Comparison of ENCODE assay signal across 28 cellular contexts in genomic region chr5:3034881-3035280, GRCh38.
"Had no signal": no experiment of that assay in that cellular context is flagged by ENCODE, and none has a peak within 500 bp of the region (broad histone marks: within the 10 kb centered on the region; RNA-seq: fewer than 3 reads in every experiment).

No MANE protein-coding gene starts in this region.

- H3K9me3 Mint-ChIP-seq: type B pancreatic cell had no signal

- H3K36me3 ChIP-seq: stomach, suprapubic skin, thoracic aorta, thyroid gland, tibial artery, tibial nerve, transverse colon, upper lobe of left lung, upper lobe of right lung, uterus had no signal

- H3K36me3 Mint-ChIP-seq: stimulated activated effector memory CD8-positive, alpha-beta T cell treated with anti-CD3 and anti-CD28 coated beads, Interleukin-12 subunit alpha, Interleukin-12 subunit beta, amount 100 ng/mL, for 72 hours; stimulated activated memory B cell treated with anti-CD40 and anti-IgM and Interleukin-4, amounts not matched to agents 10 μg/mL and 1 μg/mL and 100 μg/mL, for 72 hours; stimulated activated naive B cell treated with anti-CD40 and anti-IgM and Interleukin-4, amounts not matched to agents 10 μg/mL and 1 μg/mL and 100 μg/mL, for 72 hours; type B pancreatic cell had no signal

- H3K27me3 Mint-ChIP-seq: stimulated activated memory B cell treated with anti-CD40 and anti-IgM and Interleukin-4, amounts not matched to agents 10 μg/mL and 1 μg/mL and 100 μg/mL, for 72 hours; stimulated activated naive B cell treated with anti-CD40 and anti-IgM and Interleukin-4, amounts not matched to agents 10 μg/mL and 1 μg/mL and 100 μg/mL, for 72 hours; stimulated activated naive CD8-positive, alpha-beta T cell treated with anti-CD3 and anti-CD28 coated beads, Interleukin-15, amount 100 ng/mL, for 72 hours; stimulated activated naive CD8-positive, alpha-beta T cell treated with anti-CD3 and anti-CD28 coated beads, Interleukin-15, Interleukin-2, amounts not matched to agents 100 ng/mL and 50 ng/mL, for 24 hours; type B pancreatic cell had no signal

- H3K4me1 Mint-ChIP-seq: stimulated activated effector memory CD8-positive, alpha-beta T cell treated with anti-CD3 and anti-CD28 coated beads, Interleukin-12 subunit alpha, Interleukin-12 subunit beta, amount 100 ng/mL, for 72 hours; stimulated activated memory B cell treated with anti-CD40 and anti-IgM and Interleukin-4, amounts not matched to agents 10 μg/mL and 1 μg/mL and 100 μg/mL, for 72 hours; stimulated activated naive B cell treated with anti-CD40 and anti-IgM and Interleukin-4, amounts not matched to agents 10 μg/mL and 1 μg/mL and 100 μg/mL, for 72 hours; stimulated activated naive CD8-positive, alpha-beta T cell treated with anti-CD3 and anti-CD28 coated beads, Interleukin-15, amount 100 ng/mL, for 72 hours had no signal

- H3K4me3 ChIP-seq: stomach, suprapubic skin, testis, thoracic aorta, thyroid gland, tibial artery, tibial nerve, transverse colon, upper lobe of left lung, upper lobe of right lung, uterus had no signal

- H3K27ac Mint-ChIP-seq: stimulated activated effector memory CD8-positive, alpha-beta T cell treated with anti-CD3 and anti-CD28 coated beads, Interleukin-12 subunit alpha, Interleukin-12 subunit beta, amount 100 ng/mL, for 72 hours; stimulated activated memory B cell treated with anti-CD40 and anti-IgM and Interleukin-4, amounts not matched to agents 10 μg/mL and 1 μg/mL and 100 μg/mL, for 72 hours; stimulated activated naive B cell treated with anti-CD40 and anti-IgM and Interleukin-4, amounts not matched to agents 10 μg/mL and 1 μg/mL and 100 μg/mL, for 72 hours; stimulated activated naive CD8-positive, alpha-beta T cell treated with anti-CD3 and anti-CD28 coated beads, Interleukin-15, amount 100 ng/mL, for 72 hours; stimulated activated naive CD8-positive, alpha-beta T cell treated with anti-CD3 and anti-CD28 coated beads, Interleukin-15, Interleukin-2, amounts not matched to agents 100 ng/mL and 50 ng/mL, for 24 hours; type B pancreatic cell had no signal

- FAIRE-seq: urothelium cell line had no signal

- H3K27ac ChIP-seq: stomach, suprapubic skin, testis, thoracic aorta, thyroid gland, tibial artery, tibial nerve, transverse colon, upper lobe of left lung, upper lobe of right lung, uterus had no signal

- H3K4me3 Mint-ChIP-seq: stimulated activated effector memory CD8-positive, alpha-beta T cell treated with anti-CD3 and anti-CD28 coated beads, Interleukin-12 subunit alpha, Interleukin-12 subunit beta, amount 100 ng/mL, for 72 hours; stimulated activated memory B cell treated with anti-CD40 and anti-IgM and Interleukin-4, amounts not matched to agents 10 μg/mL and 1 μg/mL and 100 μg/mL, for 72 hours; stimulated activated naive B cell treated with anti-CD40 and anti-IgM and Interleukin-4, amounts not matched to agents 10 μg/mL and 1 μg/mL and 100 μg/mL, for 72 hours; stimulated activated naive CD8-positive, alpha-beta T cell treated with anti-CD3 and anti-CD28 coated beads, Interleukin-15, amount 100 ng/mL, for 72 hours; stimulated activated naive CD8-positive, alpha-beta T cell treated with anti-CD3 and anti-CD28 coated beads, Interleukin-15, Interleukin-2, amounts not matched to agents 100 ng/mL and 50 ng/mL, for 24 hours; type B pancreatic cell had no signal

- DNase-seq: stimulated activated CD4-positive, alpha-beta T cell treated with anti-CD3 and anti-CD28 coated beads, Interleukin-2, amount 100 ng/mL, for 48 hours; stimulated activated CD4-positive, alpha-beta T cell treated with anti-CD3 and anti-CD28 coated beads, Interleukin-4, amount 100 ng/mL, for 1 hour; stimulated activated CD4-positive, alpha-beta T cell treated with anti-CD3 and anti-CD28 coated beads, Interleukin-4, amount 100 ng/mL, for 24 hours; stimulated activated CD4-positive, alpha-beta T cell treated with anti-CD3 and anti-CD28 coated beads, Interleukin-4, amount 100 ng/mL, for 4 hours; stimulated activated CD8-positive, alpha-beta memory T cell treated with anti-CD3 and anti-CD28 coated beads, Interleukin-4, amount 100 ng/mL, for 48 hours; stimulated activated naive B cell treated with anti-CD40 and anti-IgM and Interleukin-4, amounts not matched to agents 10 μg/mL and 1 μg/mL and 100 μg/mL, for 72 hours; stimulated activated naive CD4-positive, alpha-beta T cell; stimulated activated naive CD4-positive, alpha-beta T cell treated with Interleukin-2 at 50 U/mL for 16 hours; stimulated activated naive CD8-positive, alpha-beta T cell treated with anti-CD3 and anti-CD28 coated beads, Interleukin-15, amount 100 ng/mL, for 72 hours; stimulated activated naive CD8-positive, alpha-beta T cell treated with anti-CD3 and anti-CD28 coated beads, Interleukin-15, Interleukin-2, amounts not matched to agents 100 U/mL and 50 U/mL, for 24 hours; stomach; substantia nigra; testis; thyroid gland; tibial artery; transverse colon; trophoblast cell; upper lobe of left lung; upper lobe of right lung; uterus had no signal

- H3K4me1 ChIP-seq: stomach, suprapubic skin, testis, thyroid gland, tibial artery, tibial nerve, transverse colon, upper lobe of left lung, upper lobe of right lung, uterus had no signal

- H3K9me3 ChIP-seq: suprapubic skin, testis, thoracic aorta, thyroid gland, tibial artery, transverse colon, upper lobe of left lung, upper lobe of right lung, uterus had no signal

- ATAC-seq: stimulated activated effector memory CD8-positive, alpha-beta T cell treated with anti-CD3 and anti-CD28 coated beads, Interleukin-12 subunit alpha, Interleukin-12 subunit beta, amount 100 ng/mL, for 72 hours; stimulated activated memory B cell treated with anti-CD40 and anti-IgM and Interleukin-4, amounts not matched to agents 10 μg/mL and 1 μg/mL and 100 μg/mL, for 72 hours; stimulated activated naive B cell treated with anti-CD40 and anti-IgM and Interleukin-4, amounts not matched to agents 10 μg/mL and 1 μg/mL and 100 μg/mL, for 72 hours; stimulated activated naive CD8-positive, alpha-beta T cell treated with anti-CD3 and anti-CD28 coated beads, Interleukin-15, amount 100 ng/mL, for 72 hours; stimulated activated naive CD8-positive, alpha-beta T cell treated with anti-CD3 and anti-CD28 coated beads, Interleukin-15, Interleukin-2, amounts not matched to agents 100 U/mL and 50 U/mL, for 24 hours; upper lobe of right lung had no signal

- H3K27me3 ChIP-seq: stomach, suprapubic skin, testis, thyroid gland, tibial artery, tibial nerve, transverse colon, upper lobe of left lung, upper lobe of right lung, uterus had no signal
